Comparison of ENCODE assay signal across 7 cellular contexts in the genomic region with DNA sequence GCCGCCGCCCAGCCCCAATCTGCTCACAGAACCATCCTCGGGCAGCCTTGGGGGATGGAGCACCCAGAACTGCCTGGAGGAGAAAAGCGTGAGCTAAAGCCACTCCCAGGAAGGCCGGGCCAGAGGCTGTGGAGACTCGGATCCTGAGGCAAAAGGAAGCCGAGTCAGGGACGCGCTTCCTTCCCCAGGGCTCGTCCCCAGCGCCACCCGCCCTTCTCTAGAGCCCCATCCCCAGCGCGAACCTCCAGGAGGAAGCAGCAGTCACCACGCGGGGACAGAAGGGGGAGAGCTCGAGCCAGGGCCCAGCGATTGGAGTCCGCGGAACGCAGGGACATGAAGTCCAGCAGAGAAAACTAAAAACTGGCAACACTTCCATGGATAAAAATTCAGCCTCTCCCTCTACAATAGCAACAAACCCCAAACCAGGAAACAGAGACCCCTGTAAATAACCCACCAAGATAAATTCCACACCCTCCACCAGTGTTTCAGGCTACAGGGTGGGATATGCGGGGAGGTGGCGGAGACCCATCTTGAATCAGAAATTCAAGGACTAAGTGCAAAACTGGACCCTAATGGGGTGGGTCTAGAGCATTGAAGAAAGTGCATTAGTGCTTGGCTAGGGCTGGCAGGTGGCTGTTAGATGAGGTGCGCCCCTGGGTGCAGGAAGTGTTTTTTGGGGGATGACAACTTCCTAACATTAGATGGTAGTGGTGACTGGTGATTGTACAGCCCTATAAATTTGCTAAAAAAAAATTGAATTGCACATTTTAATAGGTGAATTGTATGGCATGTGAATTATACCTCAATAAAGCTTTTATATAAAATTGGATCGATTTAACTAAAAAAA.
A peak's percentile ranks its signal among the peaks of the same experiment; 100 is the strongest.
DNase-seq lines count a peak whose midpoint lies in the region; ATAC-seq, FAIRE-seq and TF ChIP-seq lines count a peak whose summit lies in the region.

No MANE protein-coding gene starts in this region.

- no peak overlapping the region for H3K4me2 ChIP-seq in GM12878 (ENCODE audit: control insufficient read depth, insufficient read depth)

- H3K4me3 ChIP-seq in GM12878, result no peak overlapping the region

- SMC1A ChIA-PET in GM12878 (lab: Charles Lee; ENCODE audit: uncharacterized antibody, unreplicated experiment), result no interaction called here

- no peak for TF ChIP-seq EP300 in GM12878 (IDR thresholded peaks at IDR 0.05; ENCODE audit: borderline replicate concordance in 1 of 2, control insufficient read depth in 1 of 2, low read depth in 2 of 2, low read length in 2 of 2)

- ATAC-seq in GM12878 (peak; percentile 82), HG02884 (IDR thresholded peaks at IDR 0.05; ENCODE audit: unreplicated experiment) (no peak)

- no peak overlapping the region for H3K9ac ChIP-seq in GM12878 (ENCODE audit: control insufficient read depth, insufficient read depth, low read length)

- no peak overlapping the region for H2AFZ ChIP-seq in GM12878 (ENCODE audit: control insufficient read depth, low read depth, low read length)

- in situ Hi-C loops in GM12878 (cut with MboI), result no loop called here

- peaks cover 13% of the 10 kb centered on the region for H3K4me1 ChIP-seq in GM12878 (ENCODE audit: control insufficient read depth, insufficient read depth, low read length)

- no TSS peak for BruUV-seq in GM12878 (replicated peaks; lab: Mats Ljungman, UMichigan)

- no peaks in the 10 kb centered on the region for H3K36me3 ChIP-seq in GM12878 (ENCODE audit: control insufficient read depth in 2 of 2, insufficient read depth in 2 of 2, low read length in 1 of 2)

- WGBS in GM12878 (ENCODE audit: insufficient coverage, insufficient replicate concordance, low lambda C conversion rate, missing lambda C conversion rate), result 16% methylated on average over 25 of the region's 25 CpGs

- DNase-seq in NCI-H69 (lab: John Stamatoyannopoulos, UW) (peak; percentile 75), GM12878 (ENCODE audit: low read depth, low spot score) (no peak), iPS DF 19.7 (ENCODE audit: low read depth, low spot score) (peak; percentile 60), renal cortical epithelial cell (ENCODE audit: low read depth) (peak; percentile 24), NCI-H524 (lab: John Stamatoyannopoulos, UW) (no peak)

- H3K9me3 ChIP-seq in GM12878 (replicated peaks; ENCODE audit: control insufficient read depth, insufficient read depth, low read length), result no peaks in the 10 kb centered on the region

- no peaks in the 10 kb centered on the region for H3K79me2 ChIP-seq in GM12878 (ENCODE audit: control insufficient read depth, insufficient read depth, low read length)

- TF ChIP-seq RAD21 in GM12878 (IDR thresholded peaks at IDR 0.05; ENCODE audit: insufficient read depth, low read depth, low read length), result peak; percentile 81

- no peaks in the 10 kb centered on the region for H4K20me1 ChIP-seq in GM12878 (ENCODE audit: control insufficient read depth, insufficient read depth)

- CTCF ChIA-PET in GM12878 (lab: Yijun Ruan, JAX), result interaction anchor here (0.6 to 0.7 kb wide), 3 partner anchors 48 to 1009 kb away, joined by 3 to 4 read pairs (median 3); no protein-coding TSS in a partner anchor

- intact Hi-C loops in GM12878 (cut with micrococcal nuclease; ENCODE audit: unreplicated experiment), result no loop called here

- H3K27me3 ChIP-seq in GM12878 (replicated peaks in 1 of 2; ENCODE audit: control insufficient read depth in 2 of 2, insufficient read depth in 2 of 2, low read length in 1 of 2), result no peaks in the 10 kb centered on the region

- POLR2A ChIA-PET in GM12878 (lab: Charles Lee), result interaction anchor here (0.6 to 0.7 kb wide), 2 partner anchors 46 to 252 kb away, joined by 3 read pairs; no protein-coding TSS in a partner anchor

- RAD21 ChIA-PET in GM12878 (lab: Charles Lee; ENCODE audit: unreplicated experiment), result interaction anchor here (0.8 kb wide), 1 partner anchor 239 kb away, joined by 3 read pairs; no protein-coding TSS in a partner anchor

- no peak for FAIRE-seq in GM12878 (lab: Jason Lieb, UNC)

- TF ChIP-seq CTCF in GM12874 (IDR thresholded peaks at IDR 0.05; ENCODE audit: insufficient read depth, low read depth, low read length) (peak; percentile 48), GM12878 (IDR thresholded peaks at IDR 0.05 in 2 of 3, conservative IDR thresholded peaks at IDR 0.05 in 1 of 3; ENCODE audit: control insufficient read depth in 2 of 3, extremely low read depth in 1 of 3, insufficient read depth in 1 of 3, low read depth in 3 of 3, low read length in 3 of 3) (peak; percentile 48 to 58 (median 53))

- no peak for TF ChIP-seq POLR2A in GM12878 (IDR thresholded peaks at IDR 0.05; ENCODE audit: low read depth, low read length)

- no peak overlapping the region for H3K27ac ChIP-seq in GM12878 (ENCODE audit: control insufficient read depth, insufficient read depth)

TF ChIP-seq in GM12878, 131 proteins besides CTCF, POLR2A, EP300 and RAD21:
- peak; percentile 59 for TF ChIP-seq SMC3 (IDR thresholded peaks at IDR 0.05; ENCODE audit: borderline replicate concordance, low read length)
- TF ChIP-seq DPF2 (IDR thresholded peaks at IDR 0.05), result no peak
TF ChIP-seq in GM12878: peak in this region for 1.

Comparison
In these comparisons a context has a peak if more than half of its experiments do, and no peak if none do; other contexts are left out.
1. DNase-seq: peak in NCI-H69 (single experiment), iPS DF 19.7 (single experiment) and renal cortical epithelial cell (single experiment); none in GM12878 (single experiment) and NCI-H524 (0 of 2).